8 cellular contexts compared by ENCODE assay signal in genomic region chr1:24070821-24071393, GRCh38. TPM values are rescaled to one million over a fixed set of nuclear protein-coding genes. Genes with fewer than 3 reads are reported as not detected.
A peak's percentile ranks its signal among the peaks of the same experiment; 100 is the strongest.
DNase-seq lines count a peak whose midpoint lies in the region; ATAC-seq, FAIRE-seq and TF ChIP-seq lines count a peak whose summit lies in the region.

No MANE protein-coding gene starts in this region.

- TF ChIP-seq CTCF in AG04450 (IDR thresholded peaks at IDR 0.05; ENCODE audit: low read depth, low read length) (peak; percentile 94), GM23338 (conservative IDR thresholded peaks at IDR 0.05; ENCODE audit: low read depth in 2 of 2) (peak; percentile 90 to 98), WI38 (IDR thresholded peaks at IDR 0.05; ENCODE audit: low read depth, low read length) (peak; percentile 80), bronchial epithelial cell (IDR thresholded peaks at IDR 0.05; ENCODE audit: insufficient read depth, low read length, severe bottlenecking) (peak; percentile 90), keratinocyte (optimal IDR thresholded peaks at IDR 0.05 in 1 of 3, IDR thresholded peaks at IDR 0.05 in 1 of 3, conservative IDR thresholded peaks at IDR 0.05 in 1 of 3; ENCODE audit: extremely low read depth in 1 of 3, insufficient read depth in 2 of 3, low read length in 3 of 3) (peak; percentile 94 to 99 (median 95))

- peak overlapping the region; percentile 47; the same call in 2 of the 3 replicates for H3K4me3 Mint-ChIP-seq in GM23338

- peak overlapping the region; percentile 50 for H3K9ac ChIP-seq in keratinocyte (ENCODE audit: control insufficient read depth, extremely low read depth, insufficient read depth, low read length)

- dilution Hi-C loops in keratinocyte (cut with MboI; ENCODE audit: extremely low pct_ligation_motif_present, low sequenced_read_pairs): no loop called here

- peak; percentile 92 for ATAC-seq in GM23338
- no peak for ATAC-seq in HG03095 (IDR thresholded peaks at IDR 0.05; ENCODE audit: unreplicated experiment)

- no peak overlapping the region for H3K27ac ChIP-seq in AG04450 (ENCODE audit: low read depth, low read length)
- no peak overlapping the region for H3K27ac ChIP-seq in GM23338 (ENCODE audit: low read depth)
- H3K27ac ChIP-seq in keratinocyte (ENCODE audit: control insufficient read depth, insufficient read depth, low read length): no peak overlapping the region

- H4K20me1 ChIP-seq in GM23338 (replicated peaks; ENCODE audit: insufficient read depth) (no peaks in the 10 kb centered on the region), keratinocyte (ENCODE audit: control insufficient read depth, extremely low read depth, insufficient read depth, low read length) (no peaks in the 10 kb centered on the region)

- no peaks in the 10 kb centered on the region for H3F3A ChIP-seq in GM23338 (replicated peaks; ENCODE audit: low read depth)

- H3K9me3 ChIP-seq in AG04450 (ENCODE audit: control insufficient read depth, insufficient read depth, low read length): no peaks in the 10 kb centered on the region
- H3K9me3 ChIP-seq in keratinocyte (ENCODE audit: control insufficient read depth, low read depth, low read length): no peaks in the 10 kb centered on the region

- H3K79me2 ChIP-seq in GM23338 (replicated peaks; ENCODE audit: insufficient read depth): no peaks in the 10 kb centered on the region
- H3K79me2 ChIP-seq in keratinocyte (ENCODE audit: control insufficient read depth, insufficient read depth, low read length): no peaks in the 10 kb centered on the region

- H3K4me1 Mint-ChIP-seq in GM23338: peaks cover 11% of the 10 kb centered on the region; the same call in 2 of the 3 replicates

- no peaks in the 10 kb centered on the region for H3K36me3 ChIP-seq in GM23338 (ENCODE audit: insufficient read depth)
- H3K36me3 ChIP-seq in bronchial epithelial cell (ENCODE audit: control insufficient read depth, insufficient read depth, low read length): no peaks in the 10 kb centered on the region
- no peaks in the 10 kb centered on the region for H3K36me3 ChIP-seq in keratinocyte (ENCODE audit: control insufficient read depth in 2 of 2, extremely low read depth in 1 of 2, insufficient read depth in 2 of 2, low read length in 2 of 2)

- peak; percentile 39 for DNase-seq in AG04450 (ENCODE audit: low read depth, low spot score)
- peak; percentile 92 for DNase-seq in GM23338 (ENCODE audit: low spot score)
- peak; percentile 84 for DNase-seq in NCI-H2171 treated with DMSO at 0.1 percent for 48 hours (lab: John Stamatoyannopoulos, UW)
- peak; percentile 75 for DNase-seq in bronchial epithelial cell (ENCODE audit: low read depth)
- peak; percentile 41 for DNase-seq in keratinocyte (ENCODE audit: low read depth, low spot score)
- peak; percentile 59 to 65 (median 62) for DNase-seq in stimulated activated CD4-positive, alpha-beta T cell treated with anti-CD3 and anti-CD28 coated beads, Interleukin-1b, Interleukin-23, amount 100 ng/mL, for 24 hours (ENCODE audit: low read depth in 4 of 4, low spot score in 1 of 4)

- H3K9me3 Mint-ChIP-seq in GM23338: no peaks in the 10 kb centered on the region

- H2AFZ ChIP-seq in GM23338 (peak overlapping the region; percentile 89), keratinocyte (ENCODE audit: control insufficient read depth, low read length) (peak overlapping the region; percentile 84)

- no peak overlapping the region for H3K27ac Mint-ChIP-seq in GM23338

- CTCF ChIA-PET in AG04450 (lab: Charles Lee): interaction anchor here (0.6 to 1.9 kb wide), 19 partner anchors 9 to 564 kb away, joined by 3 to 11 read pairs (median 4); no protein-coding TSS in a partner anchor

- FAIRE-seq in bronchial epithelial cell (lab: Jason Lieb, UNC) (peak; percentile 90), keratinocyte (lab: Jason Lieb, UNC) (peak; percentile 96)

- no peaks in the 10 kb centered on the region for H3K9me2 ChIP-seq in GM23338 (ENCODE audit: insufficient read depth)

- H3K4me3 ChIP-seq in AG04450 (ENCODE audit: low read depth, low read length) (no peak overlapping the region), GM23338 (peak overlapping the region; percentile 45; the same call in 1 of the 2 replicates), WI38 (ENCODE audit: low read depth, low read length) (no peak overlapping the region), bronchial epithelial cell (ENCODE audit: low read depth, low read length) (no peak overlapping the region), keratinocyte (ENCODE audit: control insufficient read depth in 2 of 3, extremely low read depth in 1 of 3, insufficient read depth in 2 of 3, low read depth in 1 of 3, low read length in 3 of 3) (peak overlapping the region in 1 of 3 experiments; percentile 55)

- no peaks in the 10 kb centered on the region for H3K9me1 ChIP-seq in keratinocyte (ENCODE audit: control insufficient read depth, extremely low read depth, insufficient read depth, low read length)

- H3K36me3 Mint-ChIP-seq in GM23338 (ENCODE audit: low read depth): no peaks in the 10 kb centered on the region

- no peaks in the 10 kb centered on the region for H3K27me3 Mint-ChIP-seq in GM23338 (ENCODE audit: insufficient read depth, low read depth, poor library complexity)

- H3K4me1 ChIP-seq in GM23338 (ENCODE audit: insufficient read depth): peaks cover 5% of the 10 kb centered on the region
- H3K4me1 ChIP-seq in keratinocyte (ENCODE audit: control insufficient read depth, extremely low read depth, insufficient read depth, low read length): peaks cover 8% of the 10 kb centered on the region

- H3K4me2 ChIP-seq in GM23338: peak overlapping the region; percentile 62; the same call in 1 of the 2 replicates
- peak overlapping the region; percentile 85 for H3K4me2 ChIP-seq in keratinocyte (ENCODE audit: control insufficient read depth, extremely low read depth, insufficient read depth, low read depth, low read length)

- H3K27me3 ChIP-seq in AG04450 (ENCODE audit: control insufficient read depth, insufficient read depth, low read length): peaks cover 6% of the 10 kb centered on the region
- H3K27me3 ChIP-seq in GM23338 (ENCODE audit: insufficient read depth): no peaks in the 10 kb centered on the region
- no peaks in the 10 kb centered on the region for H3K27me3 ChIP-seq in bronchial epithelial cell (ENCODE audit: control insufficient read depth, insufficient read depth, low read length)
- H3K27me3 ChIP-seq in keratinocyte (ENCODE audit: control insufficient read depth, extremely low read depth, insufficient read depth, low read length): no peaks in the 10 kb centered on the region

- POLR2A ChIA-PET in AG04450 (lab: Yijun Ruan, JAX): no interaction called here

TF ChIP-seq in GM23338, 12 proteins besides CTCF, POLR2A, EP300 and RAD21:
- no peak for TF ChIP-seq REST (IDR thresholded peaks at IDR 0.05; ENCODE audit: unreplicated experiment)
- peak; percentile 45; the same call in 1 of the 2 replicates for TF ChIP-seq CREB1 (CRISPR knock-in tag; IDR thresholded peaks at IDR 0.05; ENCODE audit: low read depth)

RNA-seq across cellular contexts. Expression of gene MYOM3, which starts 41.0 kb away (rescaled TPM):
- polyA plus RNA-seq in AG04450 (2011; rRNA removed) (not detected in 2 replicates), GM23338 (2016; fragmentation: Nextera tagmentation; extraction: Ambion mirVana) (not detected in 2 replicates), keratinocyte (0.49 to 1.0 TPM (median 0.98 TPM) in 3 replicates)
- polyA minus RNA-seq in AG04450 (2011; rRNA and poly(A)+ RNA removed): not detected in 2 replicates
- total RNA-seq in GM23338 (2014; rRNA removed; shearing (Covaris generic)): not detected in 2 replicates
- total RNA-seq in bronchial epithelial cell: under 0.01 and 0.13 TPM in 2 replicates
- polyA plus RNA-seq in keratinocyte (2011; ENCODE audit: low read depth): 0.84 TPM
- polyA plus RNA-seq in keratinocyte (2011; cell fraction: cytosol; rRNA removed): 0.67 and 1.1 TPM in 2 replicates
- polyA plus RNA-seq in keratinocyte (2011; cell fraction: nucleus; rRNA removed): 2.2 and 2.6 TPM in 2 replicates
- polyA plus RNA-seq in keratinocyte (2012; ENCODE audit: low replicate concordance): 1.4 and 1.6 TPM in 2 replicates
- 1.1 to 1.3 TPM (median 1.2 TPM) in 3 replicates for polyA minus RNA-seq in keratinocyte
- 0.77 TPM for polyA minus RNA-seq in keratinocyte (2011; cell fraction: cytosol; rRNA and poly(A)+ RNA removed)
- 1.8 and 2.5 TPM in 2 replicates for polyA minus RNA-seq in keratinocyte (2011; cell fraction: nucleus; rRNA and poly(A)+ RNA removed)

Comparison
In these comparisons a context has a peak if more than half of its experiments do, and no peak if none do; other contexts are left out.
1. DNase-seq: peak in every context shown above with its lines; median percentile 92 in GM23338; 84 in NCI-H2171 treated with DMSO at 0.1 percent for 48 hours; 75 in bronchial epithelial cell; 62 in stimulated activated CD4-positive, alpha-beta T cell treated with anti-CD3 and anti-CD28 coated beads, Interleukin-1b, Interleukin-23, amount 100 ng/mL, for 24 hours; 41 in keratinocyte; 39 in AG04450.